8 cellular contexts compared by ENCODE assay signal in the genomic region with DNA sequence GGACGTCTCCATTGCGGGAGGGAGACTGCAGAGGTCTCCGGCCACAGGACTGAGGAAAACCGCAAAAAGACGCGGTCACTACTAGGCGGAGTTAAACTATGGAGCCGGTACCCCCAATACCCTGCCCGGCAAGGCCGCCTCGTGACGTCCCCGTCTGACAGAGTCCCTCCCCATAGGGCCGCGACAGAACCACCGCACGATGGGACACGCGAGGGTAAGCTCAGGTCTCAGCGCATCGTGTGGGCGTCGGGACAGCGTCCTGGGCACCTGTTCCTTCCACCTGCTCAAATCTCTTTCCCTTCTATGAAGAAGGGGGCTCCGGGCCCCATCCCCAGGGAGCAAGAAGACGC. TPM values are rescaled to one million over a fixed set of nuclear protein-coding genes. Genes with fewer than 3 reads are reported as not detected.
DNase-seq lines count a peak whose midpoint lies in the region; ATAC-seq, FAIRE-seq and TF ChIP-seq lines count a peak whose summit lies in the region.

No MANE protein-coding gene starts in this region.

- no peak for TF ChIP-seq CTCF in kidney (IDR thresholded peaks at IDR 0.05; ENCODE audit: borderline replicate concordance, extremely low read depth, insufficient read depth)

- FAIRE-seq in kidney (lab: Jason Lieb, UNC) = no peak

- in situ Hi-C loops in T47D (cut with HindIII; ENCODE audit: low pct_unique_long_range_greater_than_20kb, low sequenced_read_pairs) = no loop called here

- H3K27me3 ChIP-seq in CD4-positive, CD25-positive, alpha-beta regulatory T cell (ENCODE audit: control insufficient read depth, insufficient read depth, low read length) = no peaks in the 10 kb centered on the region

- peaks cover 13 to 27% (median 23%) of the 10 kb centered on the region in 4 donors for H3K4me1 Mint-ChIP-seq in CD4-positive, CD25-positive, alpha-beta regulatory T cell

- H3K4me3 ChIP-seq in CD4-positive, CD25-positive, alpha-beta regulatory T cell (ENCODE audit: low read depth, low read length) = peak overlapping the region; percentile 75
- H3K4me3 ChIP-seq in kidney (ENCODE audit: low read length in 2 of 2) = peak overlapping the region; percentile 88 to 92

- H3K9me3 ChIP-seq in CD4-positive, CD25-positive, alpha-beta regulatory T cell (ENCODE audit: control insufficient read depth in 2 of 2, low read length in 2 of 2) = no peaks in the 10 kb centered on the region
- H3K9me3 ChIP-seq in kidney (ENCODE audit: control insufficient read depth in 1 of 2, low read length in 2 of 2) = no peaks in the 10 kb centered on the region

- intact Hi-C loops in kidney (cut with DNase I) = no loop called here

- peaks cover 26% of the 10 kb centered on the region for H3K4me1 ChIP-seq in CD4-positive, CD25-positive, alpha-beta regulatory T cell (ENCODE audit: control insufficient read depth, insufficient read depth, low read length, poor library complexity, severe bottlenecking)
- peaks cover 0 to 2% of the 10 kb centered on the region in 2 donors for H3K4me1 ChIP-seq in kidney (ENCODE audit: control insufficient read depth in 1 of 2, insufficient read depth in 1 of 2, low read depth in 1 of 2, low read length in 2 of 2)

- peak overlapping the region; percentile 97 to 99 (median 98) for H3K27ac Mint-ChIP-seq in CD4-positive, CD25-positive, alpha-beta regulatory T cell

- H3K27me3 Mint-ChIP-seq in CD4-positive, CD25-positive, alpha-beta regulatory T cell = no peaks in the 10 kb centered on the region

- DNase-seq in CD4-positive, CD25-positive, alpha-beta regulatory T cell = peak in 2 of 3 donors; percentile 66 to 77
- DNase-seq in T-helper 1 cell = peak in 4 of 5 donors; percentile 33 to 62 (median 52)
- peak; percentile 12 to 74 for DNase-seq in T47D (ENCODE audit: low read depth in 1 of 2, low spot score in 1 of 2)
- peak; percentile 93 for DNase-seq in kidney
- DNase-seq in stimulated activated CD4-positive, alpha-beta T cell treated with anti-CD3 and anti-CD28 coated beads, Interleukin-1b, Interleukin-23, amount 100 ng/mL, for 48 hours = peak; percentile 81
- no peak for DNase-seq in NCI-H1048 (lab: John Stamatoyannopoulos, UW)

- no peaks in the 10 kb centered on the region for H3K36me3 ChIP-seq in CD4-positive, CD25-positive, alpha-beta regulatory T cell (ENCODE audit: control insufficient read depth, insufficient read depth, low read length)
- no peaks in the 10 kb centered on the region for H3K36me3 ChIP-seq in kidney (ENCODE audit: control insufficient read depth in 1 of 2, insufficient read depth in 2 of 2, low read length in 2 of 2)

- no peaks in the 10 kb centered on the region for H3K9me3 Mint-ChIP-seq in CD4-positive, CD25-positive, alpha-beta regulatory T cell

- ATAC-seq in CD4-positive, CD25-positive, alpha-beta regulatory T cell (ENCODE audit: low read depth in 2 of 2) = peak; percentile 16 to 36
- ATAC-seq in GM19372 (IDR thresholded peaks at IDR 0.05; ENCODE audit: low read depth, unreplicated experiment) (peak; percentile 20), HG03460 (IDR thresholded peaks at IDR 0.05; ENCODE audit: unreplicated experiment) (peak; percentile 27)

- H3K36me3 Mint-ChIP-seq in CD4-positive, CD25-positive, alpha-beta regulatory T cell = peaks cover 7% of the 10 kb centered on the region

- H3K27ac ChIP-seq in CD4-positive, CD25-positive, alpha-beta regulatory T cell (ENCODE audit: insufficient read depth, low read length, poor library complexity, severe bottlenecking) = peak overlapping the region; percentile 98
- peak overlapping the region; percentile 98 for H3K27ac ChIP-seq in kidney (ENCODE audit: low read depth in 2 of 2, low read length in 2 of 2)

- H3K9ac ChIP-seq in kidney (ENCODE audit: low read length in 2 of 2) = peak overlapping the region; percentile 84 to 86

- H3K4me3 Mint-ChIP-seq in CD4-positive, CD25-positive, alpha-beta regulatory T cell = peak overlapping the region; percentile 94 to 99 (median 96)

RNA-seq across cellular contexts. Expression of a gene that starts 35.2 kb away (rescaled TPM):
- not detected for total RNA-seq in CD4-positive, CD25-positive, alpha-beta regulatory T cell
- under 1 TPM in 3 of 4 donors, not detected in 1; 0.25 to 0.38 (median 0.33) TPM for polyA plus RNA-seq in CD4-positive, CD25-positive, alpha-beta regulatory T cell
- 60.1 TPM for total RNA-seq in kidney
- polyA plus RNA-seq in kidney (ENCODE audit: insufficient read depth, low read depth, low replicate concordance) = 79.7 TPM

Comparison
In these comparisons a context has a peak if more than half of its experiments do, and no peak if none do; other contexts are left out.
1. RNA of a gene that starts 35.2 kb away (total RNA-seq): 60.1 TPM in kidney (single experiment); not detected in CD4-positive, CD25-positive, alpha-beta regulatory T cell (single experiment); every median in the first group is over 10 times any median in the second.
2. Peak in every context shown above with its lines, with median percentiles within 50 percentile points of each other: ATAC-seq.